1 cellular context compared by ENCODE assay signal in the genomic region with DNA sequence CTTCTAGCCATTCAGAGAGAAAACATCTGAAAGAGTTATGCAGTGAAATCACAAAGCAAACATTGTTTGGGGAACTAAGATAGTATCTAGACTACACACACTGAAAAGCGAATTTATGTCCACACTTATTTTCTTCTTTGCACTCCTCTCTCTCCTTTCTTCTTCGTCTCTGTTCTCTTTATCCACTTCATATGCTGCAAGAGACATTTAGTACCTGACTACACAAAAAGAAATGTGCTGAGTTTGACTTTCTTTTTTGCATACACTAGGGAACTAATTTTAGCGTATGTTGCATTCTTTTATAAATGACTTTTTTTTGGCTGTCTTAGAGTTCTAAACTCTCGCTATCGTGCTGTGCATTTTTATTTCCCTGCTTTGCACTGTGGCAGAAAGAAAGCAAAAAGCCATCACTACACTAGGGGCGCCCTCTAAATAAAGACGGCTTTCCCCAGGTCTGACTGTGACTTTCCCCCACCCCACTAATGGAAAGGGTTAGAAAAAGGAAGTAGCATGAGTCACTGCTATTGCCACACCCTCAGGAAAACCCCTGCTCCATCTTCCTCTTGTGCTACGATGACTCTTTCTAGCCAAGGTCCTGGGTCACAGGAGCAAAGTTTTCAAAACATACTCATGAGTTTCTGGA.
TF ChIP-seq lines count a peak whose summit lies in the region.

No MANE protein-coding gene starts in this region.

TF ChIP-seq in K562, 482 proteins besides CTCF, POLR2A, EP300 and RAD21 (continued from another document):
- TF ChIP-seq, protein P1, sequence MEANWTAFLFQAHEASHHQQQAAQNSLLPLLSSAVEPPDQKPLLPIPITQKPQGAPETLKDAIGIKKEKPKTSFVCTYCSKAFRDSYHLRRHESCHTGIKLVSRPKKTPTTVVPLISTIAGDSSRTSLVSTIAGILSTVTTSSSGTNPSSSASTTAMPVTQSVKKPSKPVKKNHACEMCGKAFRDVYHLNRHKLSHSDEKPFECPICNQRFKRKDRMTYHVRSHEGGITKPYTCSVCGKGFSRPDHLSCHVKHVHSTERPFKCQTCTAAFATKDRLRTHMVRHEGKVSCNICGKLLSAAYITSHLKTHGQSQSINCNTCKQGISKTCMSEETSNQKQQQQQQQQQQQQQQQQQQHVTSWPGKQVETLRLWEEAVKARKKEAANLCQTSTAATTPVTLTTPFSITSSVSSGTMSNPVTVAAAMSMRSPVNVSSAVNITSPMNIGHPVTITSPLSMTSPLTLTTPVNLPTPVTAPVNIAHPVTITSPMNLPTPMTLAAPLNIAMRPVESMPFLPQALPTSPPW (CRISPR knock-in tag; IDR thresholded peaks at IDR 0.05) = peak; percentile 81
- no peak for TF ChIP-seq GTF2B (IDR thresholded peaks at IDR 0.05; ENCODE audit: extremely low read depth, insufficient read length)
- TF ChIP-seq ZFX (CRISPR knock-in tag; IDR thresholded peaks at IDR 0.05) = no peak
- TF ChIP-seq, protein P2, sequence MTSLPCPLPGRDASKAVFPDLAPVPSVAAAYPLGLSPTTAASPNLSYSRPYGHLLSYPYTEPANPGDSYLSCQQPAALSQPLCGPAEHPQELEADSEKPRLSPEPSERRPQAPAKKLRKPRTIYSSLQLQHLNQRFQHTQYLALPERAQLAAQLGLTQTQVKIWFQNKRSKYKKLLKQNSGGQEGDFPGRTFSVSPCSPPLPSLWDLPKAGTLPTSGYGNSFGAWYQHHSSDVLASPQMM (CRISPR knock-in tag; IDR thresholded peaks at IDR 0.05) = no peak
- peak; percentile 58 for TF ChIP-seq NFE2 (IDR thresholded peaks at IDR 0.05; ENCODE audit: low read depth)
- TF ChIP-seq, protein P3, sequence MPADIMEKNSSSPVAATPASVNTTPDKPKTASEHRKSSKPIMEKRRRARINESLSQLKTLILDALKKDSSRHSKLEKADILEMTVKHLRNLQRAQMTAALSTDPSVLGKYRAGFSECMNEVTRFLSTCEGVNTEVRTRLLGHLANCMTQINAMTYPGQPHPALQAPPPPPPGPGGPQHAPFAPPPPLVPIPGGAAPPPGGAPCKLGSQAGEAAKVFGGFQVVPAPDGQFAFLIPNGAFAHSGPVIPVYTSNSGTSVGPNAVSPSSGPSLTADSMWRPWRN (IDR thresholded peaks at IDR 0.05; ENCODE audit: low read depth) = no peak
- no peak for TF ChIP-seq MED1 (CRISPR knock-in tag; IDR thresholded peaks at IDR 0.05; ENCODE audit: borderline replicate concordance)
- no peak for TF ChIP-seq KDM4B (IDR thresholded peaks at IDR 0.05; ENCODE audit: borderline replicate concordance in 2 of 2, low read depth in 1 of 2)
- no peak for TF ChIP-seq TSHZ1 (CRISPR knock-in tag; IDR thresholded peaks at IDR 0.05)
- TF ChIP-seq ZNF696 (CRISPR knock-in tag; conservative IDR thresholded peaks at IDR 0.05) = no peak
- peak; percentile 48; the same call in 1 of the 2 replicates for TF ChIP-seq ARID3A (IDR thresholded peaks at IDR 0.05; ENCODE audit: borderline replicate concordance, low read depth, low read length)
- TF ChIP-seq CREBBP (IDR thresholded peaks at IDR 0.05; ENCODE audit: low read depth, low read length) = no peak
- TF ChIP-seq PHB2 (IDR thresholded peaks at IDR 0.05; ENCODE audit: low read depth) = no peak
- TF ChIP-seq ZNF449 (CRISPR knock-in tag; IDR thresholded peaks at IDR 0.05) = no peak
- TF ChIP-seq ZBTB11 (CRISPR knock-in tag; IDR thresholded peaks at IDR 0.05) = no peak
- no peak for TF ChIP-seq KLF16 (IDR thresholded peaks at IDR 0.05)
- no peak for TF ChIP-seq ARHGAP35 (IDR thresholded peaks at IDR 0.05; ENCODE audit: partially characterized antibody)
- TF ChIP-seq PTRF (tag; IDR thresholded peaks at IDR 0.05) = no peak
